8 cellular contexts compared by ENCODE assay signal in genomic region chr17:32445075-32445427, GRCh38. TPM values are rescaled to one million over a fixed set of nuclear protein-coding genes. Genes with fewer than 3 reads are reported as not detected.
DNase-seq lines count a peak whose midpoint lies in the region; ATAC-seq and TF ChIP-seq lines count a peak whose summit lies in the region.

No MANE protein-coding gene starts in this region.

- intact Hi-C loops in CD14-positive monocyte (cut with micrococcal nuclease) (loop anchor here in 1 of 2 donors (10.0 kb wide), 1 partner anchor 180 kb away; the partner anchor contains the start of gene RHBDL3), left ventricle myocardium superior (cut with micrococcal nuclease) (no loop called here)

- H3K27me3 ChIP-seq in rectal smooth muscle tissue (ENCODE audit: control insufficient read depth, insufficient read depth, low read length): no peaks in the 10 kb centered on the region

- H3K9ac ChIP-seq in rectal smooth muscle tissue (ENCODE audit: low read length): peak overlapping the region; percentile 91

- no peak for TF ChIP-seq CTCF in CD14-positive monocyte (IDR thresholded peaks at IDR 0.05)

- peaks cover 32 to 36% of the 10 kb centered on the region in 2 donors for H3K36me3 Mint-ChIP-seq in CD14-positive monocyte
- H3K36me3 Mint-ChIP-seq in activated naive CD4-positive, alpha-beta T cell treated with anti-CD3 and anti-CD28 coated beads, Interleukin-2, amount 50 U/mL, for 24 hours: peaks cover 17% of the 10 kb centered on the region

- no peak for DNase-seq in CD14-positive monocyte (ENCODE audit: low spot score)
- peak; percentile 56 for DNase-seq in NCI-H460 (ENCODE audit: extremely low read depth, low read depth)
- DNase-seq in left ventricle myocardium superior: no peak
- no peak for DNase-seq in SKM-1 (lab: John Stamatoyannopoulos, UW; ENCODE audit: unreplicated experiment)
- DNase-seq in effector CD4-positive, alpha-beta T cell: no peak

- H3K4me1 ChIP-seq in rectal smooth muscle tissue (ENCODE audit: control insufficient read depth, insufficient read depth, low read length): peaks cover 6% of the 10 kb centered on the region

- peak; percentile 19 for ATAC-seq in GM21737 (IDR thresholded peaks at IDR 0.05; ENCODE audit: unreplicated experiment)
- ATAC-seq in left ventricle myocardium superior: peak; percentile 51

- peaks cover 24% of the 10 kb centered on the region for H3K4me1 Mint-ChIP-seq in CD14-positive monocyte
- H3K4me1 Mint-ChIP-seq in activated naive CD4-positive, alpha-beta T cell treated with anti-CD3 and anti-CD28 coated beads, Interleukin-2, amount 50 U/mL, for 24 hours: peaks cover 45% of the 10 kb centered on the region

- H3K27ac ChIP-seq in rectal smooth muscle tissue (ENCODE audit: low read depth, low read length): peak overlapping the region; percentile 70

- H3K9me3 Mint-ChIP-seq in CD14-positive monocyte: peaks cover 0 to 5% (median 0%) of the 10 kb centered on the region in 7 donors
- H3K9me3 Mint-ChIP-seq in activated naive CD4-positive, alpha-beta T cell treated with anti-CD3 and anti-CD28 coated beads, Interleukin-2, amount 50 U/mL, for 24 hours: no peaks in the 10 kb centered on the region

- H3K27ac Mint-ChIP-seq in CD14-positive monocyte: peak overlapping the region; percentile 78 to 93 (median 91)
- peak overlapping the region; percentile 93 for H3K27ac Mint-ChIP-seq in activated naive CD4-positive, alpha-beta T cell treated with anti-CD3 and anti-CD28 coated beads, Interleukin-2, amount 50 U/mL, for 24 hours

- peak overlapping the region; percentile 95 for H3K4me3 ChIP-seq in rectal smooth muscle tissue (ENCODE audit: low read length)

- H3K36me3 ChIP-seq in rectal smooth muscle tissue (ENCODE audit: control insufficient read depth, insufficient read depth, low read length): peaks cover 5% of the 10 kb centered on the region

- H3K4me3 Mint-ChIP-seq in CD14-positive monocyte: peak overlapping the region; percentile 91 to 93
- H3K4me3 Mint-ChIP-seq in activated naive CD4-positive, alpha-beta T cell treated with anti-CD3 and anti-CD28 coated beads, Interleukin-2, amount 50 U/mL, for 24 hours: peak overlapping the region; percentile 88

- H3K27me3 Mint-ChIP-seq in CD14-positive monocyte (ENCODE audit: low read depth in 3 of 3): peaks cover 11 to 18% (median 16%) of the 10 kb centered on the region in 3 donors
- no peaks in the 10 kb centered on the region for H3K27me3 Mint-ChIP-seq in activated naive CD4-positive, alpha-beta T cell treated with anti-CD3 and anti-CD28 coated beads, Interleukin-2, amount 50 U/mL, for 24 hours

RNA-seq across cellular contexts. Expression of gene PSMD11, which starts 0.7 kb away (rescaled TPM):
- 100 to 1,000 TPM in 1 of 2 donors, 10 to 100 TPM in 1; 91.8 to 112 TPM for polyA plus RNA-seq in CD14-positive monocyte
- 147 and 204 TPM in 2 replicates for total RNA-seq in NCI-H460 (2014; rRNA removed; shearing (Covaris generic))
- polyA plus RNA-seq in NCI-H460 (2014; cell fraction: nucleus; rRNA removed): 74.1 and 78.2 TPM in 2 replicates
- total RNA-seq in left ventricle myocardium superior: 67.8 TPM

RNA-seq across cellular contexts. Expression of gene CDK5R1, which starts 41.7 kb away (rescaled TPM):
- polyA plus RNA-seq in CD14-positive monocyte: under 1 TPM; 0.44 to 0.48 TPM
- 2.5 TPM in 2 replicates for total RNA-seq in NCI-H460 (2014; rRNA removed; shearing (Covaris generic))
- polyA plus RNA-seq in NCI-H460 (2014; cell fraction: nucleus; rRNA removed): 2.9 and 5.3 TPM in 2 replicates
- 1.4 TPM for total RNA-seq in left ventricle myocardium superior
